25 cellular contexts compared by ENCODE assay signal in genomic region chr1:20149601-20150325, GRCh38. TPM values are rescaled to one million over a fixed set of nuclear protein-coding genes. Genes with fewer than 3 reads are reported as not detected.
"Had no signal": no experiment of that assay in that cellular context is flagged by ENCODE, and none has a peak within 500 bp of the region (broad histone marks: within the 10 kb centered on the region; RNA-seq: fewer than 3 reads in every experiment).

No MANE protein-coding gene starts in this region.

- ATAC-seq: effector memory CD8-positive, alpha-beta T cell; gastroesophageal sphincter; left cardiac atrium had no signal

- H3K27me3 Mint-ChIP-seq: effector memory CD8-positive, alpha-beta T cell had no signal

- H3K36me3 Mint-ChIP-seq: immature natural killer cell had no signal

- H3K4me3 Mint-ChIP-seq: dendritic cell treated with granulocyte-macrophage colony-stimulating factor and Interleukin-4, amounts not matched to agents 40 ng/mL and 50 ng/mL, for 4 days; effector memory CD8-positive, alpha-beta T cell; immature natural killer cell; nephron progenitor cell had no signal

- H3K9me3 ChIP-seq: esophagus squamous epithelium, gastroesophageal sphincter, left ventricle myocardium inferior, neutrophil, right atrium auricular region, stomach, thoracic aorta had no signal

- H3K27ac ChIP-seq: esophagus squamous epithelium, gastroesophageal sphincter, left ventricle myocardium inferior, neutrophil, right atrium auricular region, stomach, thoracic aorta had no signal

- H3K27ac Mint-ChIP-seq: dendritic cell treated with granulocyte-macrophage colony-stimulating factor and Interleukin-4, amounts not matched to agents 40 ng/mL and 50 ng/mL, for 4 days; immature natural killer cell; nephron progenitor cell had no signal

- H3K36me3 ChIP-seq: esophagus squamous epithelium, gastroesophageal sphincter, left ventricle myocardium inferior, neutrophil, right atrium auricular region, stomach, thoracic aorta had no signal

- DNase-seq: effector memory CD8-positive, alpha-beta T cell; esophagus squamous epithelium; foreskin fibroblast; immature natural killer cell; left cardiac atrium; left ventricle myocardium inferior; mesenchymal stem cell; midbrain; nephron progenitor cell; small intestine; stimulated activated CD4-positive, alpha-beta T cell treated with anti-CD3 and anti-CD28 coated beads, Interleukin-12 subunit alpha, Interleukin-12 subunit beta, amount 100 ng/mL, for 4 hours; stimulated activated naive CD4-positive, alpha-beta T cell; stomach; substantia nigra; trophoblast cell had no signal

- H3K4me3 ChIP-seq: esophagus squamous epithelium, gastroesophageal sphincter, left ventricle myocardium inferior, lung, right atrium auricular region, stomach, thoracic aorta had no signal

- H3K9me3 Mint-ChIP-seq: dendritic cell treated with granulocyte-macrophage colony-stimulating factor and Interleukin-4, amounts not matched to agents 40 ng/mL and 50 ng/mL, for 4 days; effector memory CD8-positive, alpha-beta T cell; immature natural killer cell; nephron progenitor cell had no signal

- H3K27me3 ChIP-seq: gastroesophageal sphincter, right atrium auricular region had no signal

- FAIRE-seq: colon, keratinocyte, small intestine had no signal

RNA-seq across cellular contexts. Expression of gene PLA2G2F, which starts 10.6 kb away (rescaled TPM):
- total RNA-seq: gastroesophageal sphincter, left cardiac atrium, left ventricle myocardium inferior, lung, osteocyte, right atrium auricular region, thoracic aorta had no signal
- polyA plus RNA-seq: immature natural killer cell, lung, stomach had no signal

RNA-seq across cellular contexts. Expression of gene PLA2G2D, which starts 30.4 kb away (rescaled TPM):
- total RNA-seq: epithelial cell of proximal tubule, gastroesophageal sphincter, left cardiac atrium, left ventricle myocardium inferior, osteocyte, right atrium auricular region, stomach, thoracic aorta had no signal
- polyA plus RNA-seq: immature natural killer cell, keratinocyte had no signal

RNA-seq across cellular contexts. Expression of gene UBXN10, which starts 36.1 kb away (rescaled TPM):
- total RNA-seq: osteocyte had no signal

RNA-seq across cellular contexts. Expression of gene PLA2G2C, which starts 36.6 kb away (rescaled TPM):
- total RNA-seq: epithelial cell of proximal tubule, left cardiac atrium, left ventricle myocardium inferior, osteocyte, right atrium auricular region, thoracic aorta had no signal
- polyA plus RNA-seq: immature natural killer cell, keratinocyte, lung had no signal
